Comparison of ENCODE assay signal across 10 cellular contexts in genomic region chr6:71887006-71887743, GRCh38. TPM values are rescaled to one million over a fixed set of nuclear protein-coding genes. Genes with fewer than 3 reads are reported as not detected.
DNase-seq lines count a peak whose midpoint lies in the region; ATAC-seq and TF ChIP-seq lines count a peak whose summit lies in the region.
"Had no signal": no experiment of that assay in that cellular context is flagged by ENCODE, and none has a peak within 500 bp of the region (broad histone marks: within the 10 kb centered on the region; RNA-seq: fewer than 3 reads in every experiment).

No MANE protein-coding gene starts in this region.

- TF ChIP-seq CTCF in Calu3 (IDR thresholded peaks at IDR 0.05; ENCODE audit: unreplicated experiment) = no peak
- no peak for TF ChIP-seq CTCF in ovary (IDR thresholded peaks at IDR 0.05)

- peak; percentile 12 for ATAC-seq in HG02884 (IDR thresholded peaks at IDR 0.05; ENCODE audit: unreplicated experiment)

- peaks cover 51% of the 10 kb centered on the region for H3K27me3 Mint-ChIP-seq in Calu3 (ENCODE audit: unreplicated experiment)

- H3K4me3 ChIP-seq in ovary = peak overlapping the region; percentile 15

- no TSS peak for BruUV-seq in Calu3 (replicated peaks; lab: Mats Ljungman, UMichigan)

- DNase-seq in Calu3 (no peak), ovary (no peak), KG1 (lab: John Stamatoyannopoulos, UW) (no peak), NCI-H2196 (lab: John Stamatoyannopoulos, UW; ENCODE audit: unreplicated experiment) (no peak), ureter (ENCODE audit: low spot score) (no peak), AML-193 (lab: John Stamatoyannopoulos, UW) (no peak)

- TF ChIP-seq EP300 in ovary (IDR thresholded peaks at IDR 0.05) = no peak

- peak overlapping the region; percentile 69 for H3K4me3 Mint-ChIP-seq in Calu3 (ENCODE audit: low read depth, unreplicated experiment)

- H3K9me3 Mint-ChIP-seq in Calu3 (ENCODE audit: low read depth, unreplicated experiment) = no peaks in the 10 kb centered on the region

- no peaks in the 10 kb centered on the region for H3K27me3 ChIP-seq in ovary

- 3 to 6% (median 3%) methylated on average over 29 of the region's 29 CpGs for WGBS in ovary, 3 donors

- H3K36me3 ChIP-seq in ovary = no peaks in the 10 kb centered on the region
- H3K36me3 ChIP-seq: neutrophil had no signal

- H3K4me1 ChIP-seq in ovary (ENCODE audit: insufficient read depth) = no peaks in the 10 kb centered on the region

- TF ChIP-seq POLR2A in ovary (IDR thresholded peaks at IDR 0.05) = no peak

- peaks cover 15% of the 10 kb centered on the region for H3K4me1 Mint-ChIP-seq in Calu3 (ENCODE audit: low read depth, unreplicated experiment)

- intact Hi-C loops in Calu3 (cut with micrococcal nuclease; ENCODE audit: unreplicated experiment) (no loop called here), ovary (cut with DNase I) (no loop called here)

- no peaks in the 10 kb centered on the region for H3K9me3 ChIP-seq in ovary
- H3K9me3 ChIP-seq: neutrophil had no signal

- CTCF ChIA-PET in Calu3 (lab: Charles Lee) = no interaction called here

- H3K27ac ChIP-seq in cingulate gyrus (ENCODE audit: low read depth, low read length) (peak overlapping the region; percentile 60), ovary (no peak overlapping the region)
- H3K27ac ChIP-seq: neutrophil had no signal

- H3K36me3 Mint-ChIP-seq in Calu3 (ENCODE audit: insufficient read depth, unreplicated experiment) = peaks cover 9% of the 10 kb centered on the region

- H3K27ac Mint-ChIP-seq in Calu3 (ENCODE audit: unreplicated experiment) = no peak overlapping the region

RNA-seq across cellular contexts. Expression of gene RIMS1, which starts 0.8 kb away (rescaled TPM):
- total RNA-seq in Calu3 (2022) (0.57 and 1.4 TPM in 2 replicates), ovary (1 to 10 TPM in 1 of 7 donors, under 1 TPM in 5, not detected in 1; 0.20 to 1.3 (median 0.33) TPM), ureter (5.2 TPM)
- under 1 TPM; 0.27 to 0.73 TPM for polyA plus RNA-seq in ovary
- total RNA-seq: activated CD8-positive, alpha-beta memory T cell treated with anti-CD3 and anti-CD28 coated beads for 36 hours had no signal
